ENCODE assay signal across 1 cellular context in the genomic region with DNA sequence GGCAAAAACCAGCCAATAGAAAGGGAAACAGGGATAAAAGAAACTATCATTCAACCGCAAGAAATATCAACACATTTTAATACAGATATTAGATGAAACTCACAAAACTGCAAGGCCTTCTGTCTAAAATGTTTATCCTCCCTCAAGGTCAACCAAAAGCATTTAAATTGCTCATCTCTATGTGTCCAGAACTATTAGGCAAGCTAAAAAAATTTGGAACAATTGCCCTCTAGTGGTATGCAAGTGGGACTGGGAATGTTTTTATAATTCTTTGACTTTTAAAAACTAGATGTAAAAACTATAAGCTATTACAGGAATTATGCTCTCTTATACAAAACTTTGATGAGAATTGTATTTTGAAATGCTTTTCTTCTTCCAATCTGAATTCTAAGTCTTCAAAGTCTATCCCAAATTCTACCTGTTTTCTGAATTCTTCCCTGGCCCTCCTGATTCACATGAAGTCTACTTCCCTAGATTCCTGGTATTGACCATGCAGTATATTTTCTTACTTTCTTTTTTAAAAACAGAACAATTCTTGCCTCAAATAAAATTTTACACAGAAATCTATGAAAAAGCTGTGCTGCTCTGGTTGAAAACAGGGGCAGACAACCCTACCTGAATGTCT.
TF ChIP-seq lines count a peak whose summit lies in the region.

No MANE protein-coding gene starts in this region.

TF ChIP-seq in HepG2, 621 proteins besides CTCF, POLR2A, EP300 and RAD21:
- TF ChIP-seq PCBP2 (optimal IDR thresholded peaks at IDR 0.05; ENCODE audit: low read depth, low read length, poor library complexity, severe bottlenecking) (no peak), RBFOX2 (IDR thresholded peaks at IDR 0.05; ENCODE audit: low read depth, low read length) (peak; percentile 36; the same call in 1 of the 2 replicates)
